ENCODE assay signal across 16 cellular contexts in the genomic region with DNA sequence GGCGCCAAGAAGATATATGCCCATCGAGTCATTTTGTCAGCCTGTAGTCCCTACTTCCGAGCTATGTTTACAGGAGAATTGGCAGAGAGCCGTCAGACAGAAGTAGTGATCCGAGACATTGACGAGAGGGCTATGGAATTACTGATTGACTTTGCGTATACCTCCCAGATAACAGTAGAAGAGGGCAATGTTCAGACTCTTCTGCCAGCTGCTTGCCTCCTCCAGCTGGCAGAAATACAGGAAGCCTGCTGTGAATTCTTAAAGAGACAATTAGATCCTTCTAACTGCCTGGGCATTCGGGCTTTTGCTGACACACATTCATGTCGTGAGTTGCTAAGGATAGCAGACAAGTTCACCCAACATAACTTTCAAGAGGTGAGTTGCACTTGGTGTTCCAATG.
"Had no signal": no experiment of that assay in that cellular context is flagged by ENCODE, and none has a peak within 500 bp of the region (broad histone marks: within the 10 kb centered on the region; RNA-seq: fewer than 3 reads in every experiment).

No MANE protein-coding gene starts in this region.

- ATAC-seq: activated CD8-positive, alpha-beta T cell treated with anti-CD3 and anti-CD28 coated beads, Interleukin-2, amount 10 ng/mL, durations not matched to agents 7 days and 5 days; activated T-cell treated with anti-CD3 and anti-CD28 coated beads, Interleukin-2, amount 50 U/mL, for 72 hours; body of pancreas; esophagus mucosa; naive thymus-derived CD8-positive, alpha-beta T cell; right cardiac atrium had no signal

- H3K27me3 Mint-ChIP-seq: activated CD4-positive, alpha-beta T cell treated with anti-CD3 and anti-CD28 coated beads, Interleukin-2, amount 10 ng/mL, durations not matched to agents 24 days and 14 days; activated naive CD8-positive, alpha-beta T cell treated with anti-CD3 and anti-CD28 coated beads for 36 hours; naive thymus-derived CD8-positive, alpha-beta T cell had no signal

- H3K4me3 Mint-ChIP-seq: activated CD4-positive, alpha-beta T cell treated with anti-CD3 and anti-CD28 coated beads, Interleukin-2, amount 10 ng/mL, durations not matched to agents 24 days and 14 days; activated CD8-positive, alpha-beta T cell treated with anti-CD3 and anti-CD28 coated beads, Interleukin-2, amount 10 ng/mL, durations not matched to agents 7 days and 5 days; activated naive CD8-positive, alpha-beta T cell treated with anti-CD3 and anti-CD28 coated beads for 36 hours; activated T-cell treated with anti-CD3 and anti-CD28 coated beads, Interleukin-2, amount 50 U/mL, for 72 hours; naive thymus-derived CD8-positive, alpha-beta T cell had no signal

- H3K27ac Mint-ChIP-seq: activated CD4-positive, alpha-beta T cell treated with anti-CD3 and anti-CD28 coated beads, Interleukin-2, amount 10 ng/mL, durations not matched to agents 24 days and 14 days; activated CD8-positive, alpha-beta T cell treated with anti-CD3 and anti-CD28 coated beads, Interleukin-2, amount 10 ng/mL, durations not matched to agents 7 days and 5 days; activated naive CD8-positive, alpha-beta T cell treated with anti-CD3 and anti-CD28 coated beads for 36 hours; activated T-cell treated with anti-CD3 and anti-CD28 coated beads, Interleukin-2, amount 50 U/mL, for 72 hours had no signal

- DNase-seq: activated CD4-positive, alpha-beta T cell treated with anti-CD3 and anti-CD28 coated beads, Interleukin-2, amount 10 ng/mL, durations not matched to agents 24 days and 14 days; activated CD4-positive, CD25-positive, alpha-beta regulatory T cell; activated CD8-positive, alpha-beta memory T cell treated with anti-CD3 and anti-CD28 coated beads, Interleukin-2, amount 50 U/mL, for 4 hours; activated CD8-positive, alpha-beta T cell treated with anti-CD3 and anti-CD28 coated beads, Interleukin-2, amount 10 ng/mL, durations not matched to agents 7 days and 5 days; activated gamma-delta T cell; activated naive CD8-positive, alpha-beta T cell treated with anti-CD3 and anti-CD28 coated beads for 36 hours; activated T-cell treated with anti-CD3 and anti-CD28 coated beads, Interleukin-2, amount 50 U/mL, for 72 hours; body of pancreas; kidney glomerular epithelial cell; mammary epithelial cell; naive thymus-derived CD8-positive, alpha-beta T cell; right cardiac atrium; stimulated activated CD4-positive, alpha-beta T cell treated with anti-CD3 and anti-CD28 coated beads, Interleukin-4, amount 100 ng/mL, for 4 hours; stimulated activated CD8-positive, alpha-beta memory T cell treated with anti-CD3 and anti-CD28 coated beads, Interleukin-4, amount 100 ng/mL, for 48 hours; stimulated activated naive CD4-positive, alpha-beta T cell treated with Interleukin-2 at 50 U/mL for 16 hours had no signal
